Comparison of ENCODE assay signal across 8 cellular contexts in the genomic region with DNA sequence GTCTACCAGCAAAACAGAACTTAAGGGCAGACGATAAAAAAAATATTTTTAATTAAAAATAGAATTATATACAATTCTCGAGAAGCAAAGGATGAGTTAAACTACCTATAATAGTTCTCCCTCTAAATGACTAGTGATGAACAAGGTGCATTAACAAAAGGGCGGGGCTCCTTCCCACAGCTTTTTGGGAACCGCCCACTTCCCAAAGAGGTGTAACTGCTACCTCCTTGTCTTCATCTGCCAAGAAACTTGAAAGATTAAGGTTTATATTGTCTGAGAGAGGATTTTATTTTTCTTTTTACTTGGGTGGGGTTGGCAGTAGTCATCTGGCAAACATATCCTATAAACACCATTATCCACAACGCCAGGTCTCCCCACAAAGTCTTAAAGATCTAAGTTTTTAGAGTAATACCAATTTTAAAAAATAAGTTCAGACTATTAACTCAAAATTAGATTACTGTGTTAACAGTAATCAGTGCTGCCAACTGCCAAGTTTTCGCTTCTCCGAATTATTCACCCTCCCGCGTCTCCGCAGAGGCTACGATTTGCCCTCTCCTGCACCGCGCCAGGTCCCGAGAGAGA. TPM values are rescaled to one million over a fixed set of nuclear protein-coding genes. Genes with fewer than 3 reads are reported as not detected.
DNase-seq lines count a peak whose midpoint lies in the region; ATAC-seq, FAIRE-seq and TF ChIP-seq lines count a peak whose summit lies in the region.

No MANE protein-coding gene starts in this region.

- peak overlapping the region; percentile 75 for H3K27ac ChIP-seq in GM12878 (ENCODE audit: control insufficient read depth, insufficient read depth)

- SMC1A ChIA-PET in GM12878 (lab: Charles Lee; ENCODE audit: uncharacterized antibody, unreplicated experiment) = interaction anchor here (0.6 to 2.6 kb wide), 4 partner anchors 10 to 389 kb away, joined by 3 to 10 read pairs (median 5); no protein-coding TSS in a partner anchor

- H3K4me2 ChIP-seq in GM12878 (ENCODE audit: control insufficient read depth, insufficient read depth) = peak overlapping the region; percentile 56

- H3K9me3 ChIP-seq in GM12878 (replicated peaks; ENCODE audit: control insufficient read depth, insufficient read depth, low read length) = no peaks in the 10 kb centered on the region

- under 1% methylated on average over 14 of the region's 14 CpGs for WGBS in GM12878 (ENCODE audit: insufficient coverage, insufficient replicate concordance, low lambda C conversion rate, missing lambda C conversion rate)

- ATAC-seq in GM12878 = peak; percentile 7; the same call in 2 of the 3 replicates
- ATAC-seq in HG03439 (IDR thresholded peaks at IDR 0.05; ENCODE audit: unreplicated experiment) = no peak
- ATAC-seq in GM18858 (IDR thresholded peaks at IDR 0.05; ENCODE audit: unreplicated experiment) = no peak
- ATAC-seq in HG03175 (IDR thresholded peaks at IDR 0.05; ENCODE audit: unreplicated experiment) = no peak

- peak overlapping the region; percentile 94 to 100 (median 98) for H3K27ac Mint-ChIP-seq in immature natural killer cell

- H3K4me3 Mint-ChIP-seq in immature natural killer cell = peak overlapping the region; percentile 96 to 99 (median 96)

- POLR2A ChIA-PET in GM12878 (lab: Charles Lee) = interaction anchor here (0.9 kb wide), 1 partner anchor 10 kb away, joined by 3 read pairs; no protein-coding TSS in a partner anchor

- H3K9me3 Mint-ChIP-seq in immature natural killer cell = no peaks in the 10 kb centered on the region

- H3K27me3 ChIP-seq in GM12878 (replicated peaks in 1 of 2; ENCODE audit: control insufficient read depth in 2 of 2, insufficient read depth in 2 of 2, low read length in 1 of 2) = no peaks in the 10 kb centered on the region

- TF ChIP-seq EP300 in GM12878 (IDR thresholded peaks at IDR 0.05; ENCODE audit: borderline replicate concordance in 1 of 2, control insufficient read depth in 1 of 2, low read depth in 2 of 2, low read length in 2 of 2) = no peak

- intact Hi-C loops in GM12878 (cut with micrococcal nuclease; ENCODE audit: unreplicated experiment) = loop anchor here (2.0 to 5.0 kb wide), 2 partner anchors 19 to 121 kb away; partner anchors contain the start of gene BRMS1L

- TF ChIP-seq POLR2A in GM12878 (IDR thresholded peaks at IDR 0.05; ENCODE audit: low read depth, low read length) = no peak

- RAD21 ChIA-PET in GM12878 (lab: Charles Lee; ENCODE audit: unreplicated experiment) = interaction anchor here (1.9 to 2.5 kb wide), 2 partner anchors 9 to 18 kb away, joined by 8 to 11 read pairs; partner anchors contain the start of gene BRMS1L

- no peaks in the 10 kb centered on the region for H4K20me1 ChIP-seq in GM12878 (ENCODE audit: control insufficient read depth, insufficient read depth)

- no TSS peak for BruUV-seq in GM12878 (replicated peaks; lab: Mats Ljungman, UMichigan)

- no peaks in the 10 kb centered on the region for H3K36me3 ChIP-seq in GM12878 (ENCODE audit: control insufficient read depth in 2 of 2, insufficient read depth in 2 of 2, low read length in 1 of 2)

- in situ Hi-C loops in GM12878 (cut with MboI) = no loop called here

- peaks cover 11% of the 10 kb centered on the region for H3K79me2 ChIP-seq in GM12878 (ENCODE audit: control insufficient read depth, insufficient read depth, low read length)

- H2AFZ ChIP-seq in GM12878 (ENCODE audit: control insufficient read depth, low read depth, low read length) = peak overlapping the region; percentile 72

- DNase-seq in NCI-H345 (lab: John Stamatoyannopoulos, UW) (peak; percentile 49), GM12878 (ENCODE audit: low read depth, low spot score) (no peak), immature natural killer cell (peak in 1 of 3 donors; percentile 12)
- DNase-seq in stimulated activated CD8-positive, alpha-beta memory T cell treated with anti-CD3 and anti-CD28 coated beads, Interleukin-4, amount 100 ng/mL, for 48 hours = peak; percentile 46

- TF ChIP-seq CTCF in GM12878 (IDR thresholded peaks at IDR 0.05 in 2 of 3, conservative IDR thresholded peaks at IDR 0.05 in 1 of 3; ENCODE audit: control insufficient read depth in 2 of 3, extremely low read depth in 1 of 3, insufficient read depth in 1 of 3, low read depth in 3 of 3, low read length in 3 of 3) = no peak

- H3K4me1 ChIP-seq in GM12878 (ENCODE audit: control insufficient read depth, insufficient read depth, low read length) = no peaks in the 10 kb centered on the region

- TF ChIP-seq RAD21 in GM12878 (IDR thresholded peaks at IDR 0.05; ENCODE audit: insufficient read depth, low read depth, low read length) = no peak

- peaks cover 10 to 20% (median 19%) of the 10 kb centered on the region in 3 donors for H3K27me3 Mint-ChIP-seq in immature natural killer cell (ENCODE audit: low read depth in 3 of 3)

- CTCF ChIA-PET in GM12878 (lab: Yijun Ruan, JAX) = interaction anchor here (0.6 to 4.8 kb wide), 3 partner anchors 8 to 18 kb away, joined by 4 to 42 read pairs (median 22); partner anchors contain the start of gene BRMS1L

- H3K4me1 Mint-ChIP-seq in immature natural killer cell = peaks cover 29 to 40% of the 10 kb centered on the region in 2 donors

- FAIRE-seq in G401.6 (lab: Jason Lieb, UNC) = peak; percentile 23
- no peak for FAIRE-seq in GM12878 (lab: Jason Lieb, UNC)

- peak overlapping the region; percentile 79 for H3K4me3 ChIP-seq in GM12878

- H3K9ac ChIP-seq in GM12878 (ENCODE audit: control insufficient read depth, insufficient read depth, low read length) = peak overlapping the region; percentile 83

- peaks cover 0 to 5% (median 0%) of the 10 kb centered on the region in 3 donors for H3K36me3 Mint-ChIP-seq in immature natural killer cell

TF ChIP-seq in GM12878, 131 proteins besides CTCF, POLR2A, EP300 and RAD21:
- TF ChIP-seq FOXM1 (IDR thresholded peaks at IDR 0.05; ENCODE audit: low read depth, low read length) (0 out of 2 replicates have a peak, but pooled peaks have one; percentile 22), KLF5 (IDR thresholded peaks at IDR 0.05; ENCODE audit: partially characterized antibody) (no peak), IKZF2 (IDR thresholded peaks at IDR 0.05) (0 out of 4 replicates have a peak, but pooled peaks of 1 of the 2 experiments have one; percentile 12)

RNA-seq across cellular contexts. Expression of gene RALGAPA1, which starts 0.9 kb away (rescaled TPM):
- total RNA-seq in GM12878 (2013; cell fraction: nucleolus; rRNA removed) = 118 and 125 TPM in 2 replicates
- 15.5 and 22.3 TPM in 2 replicates for total RNA-seq in GM12878 (2014; rRNA removed)
- total RNA-seq in GM12878 (2014; rRNA removed; fragmentation: Illumina TruSeq; extraction: Trizol) = 26.7 and 30.4 TPM in 2 replicates
- total RNA-seq in GM12878 (2021) = 22.8 and 26.7 TPM in 2 replicates
- 3.7 TPM for polyA plus RNA-seq in GM12878 (2011; ENCODE audit: low read depth)
- polyA plus RNA-seq in GM12878 (2011; rRNA removed) = 12.9 and 17.2 TPM in 2 replicates
- polyA plus RNA-seq in GM12878 (2011; cell fraction: cytosol; rRNA removed) = 5.7 and 6.7 TPM in 2 replicates
- polyA plus RNA-seq in GM12878 (2011; cell fraction: nucleus; rRNA removed) = 13.4 and 17.6 TPM in 2 replicates
- 6.0 and 6.7 TPM in 2 replicates for polyA plus RNA-seq in GM12878 (2012)
- polyA plus RNA-seq in GM12878 (2014; fragmentation: Illumina TruSeq; extraction: Trizol) = 14.4 and 19.3 TPM in 2 replicates
- polyA plus RNA-seq in GM12878 (2014; fragmentation: Nextera tagmentation; extraction: Ambion mirVana) = 1 to 10 TPM; 5.6 to 5.7 TPM
- polyA plus RNA-seq in GM12878 (2014; rRNA removed) = 7.7 and 8.3 TPM in 2 replicates
- polyA plus RNA-seq in GM12878 (2016; fragmentation: Nextera tagmentation; extraction: Ambion mirVana) = 10 to 100 TPM; 15.0 to 18.4 TPM
- polyA minus RNA-seq in GM12878 (2011; rRNA and poly(A)+ RNA removed) = 35.8 and 37.0 TPM in 2 replicates
- 9.5 and 11.7 TPM in 2 replicates for polyA minus RNA-seq in GM12878 (2011; cell fraction: cytosol; rRNA and poly(A)+ RNA removed)
- 39.4 and 75.8 TPM in 2 replicates for polyA minus RNA-seq in GM12878 (2011; cell fraction: nucleus; rRNA and poly(A)+ RNA removed)
- 10 to 100 TPM; 13.1 to 31.2 (median 19.8) TPM for polyA plus RNA-seq in immature natural killer cell

RNA-seq across cellular contexts. Expression of gene BRMS1L, which starts 18.0 kb away (rescaled TPM):
- 6.2 and 8.1 TPM in 2 replicates for total RNA-seq in GM12878 (2013; cell fraction: nucleolus; rRNA removed)
- total RNA-seq in GM12878 (2014; rRNA removed) (5.3 and 6.9 TPM in 2 replicates), GM12878 (2014; rRNA removed; fragmentation: Illumina TruSeq; extraction: Trizol) (8.6 and 11.7 TPM in 2 replicates), GM12878 (2021) (6.0 and 6.3 TPM in 2 replicates)
- polyA plus RNA-seq in GM12878 (2011; ENCODE audit: low read depth) = 2.3 TPM
- polyA plus RNA-seq in GM12878 (2011; rRNA removed) (7.8 and 12.8 TPM in 2 replicates), GM12878 (2014; fragmentation: Illumina TruSeq; extraction: Trizol) (11.6 and 11.8 TPM in 2 replicates), GM12878 (2014; fragmentation: Nextera tagmentation; extraction: Ambion mirVana) (1 to 10 TPM; 7.6 to 8.0 TPM), GM12878 (2014; rRNA removed) (6.6 and 9.3 TPM in 2 replicates), GM12878 (2016; fragmentation: Nextera tagmentation; extraction: Ambion mirVana) (10 to 100 TPM; 22.2 to 26.7 TPM), immature natural killer cell (1 to 10 TPM; 1.4 to 2.7 (median 1.9) TPM)
- 2.2 and 2.5 TPM in 2 replicates for polyA plus RNA-seq in GM12878 (2011; cell fraction: cytosol; rRNA removed)
- polyA plus RNA-seq in GM12878 (2011; cell fraction: nucleus; rRNA removed) = 5.0 and 7.4 TPM in 2 replicates
- 4.8 and 6.6 TPM in 2 replicates for polyA plus RNA-seq in GM12878 (2012)
- polyA minus RNA-seq in GM12878 (2011; rRNA and poly(A)+ RNA removed) = 1.4 and 1.8 TPM in 2 replicates
- 2.1 and 4.0 TPM in 2 replicates for polyA minus RNA-seq in GM12878 (2011; cell fraction: cytosol; rRNA and poly(A)+ RNA removed)
- 2.5 and 7.6 TPM in 2 replicates for polyA minus RNA-seq in GM12878 (2011; cell fraction: nucleus; rRNA and poly(A)+ RNA removed)
